In genomic region chr14:59330455-59330854, GRCh38 we compare ENCODE assay signal across 10 cellular contexts.
DNase-seq lines count a peak whose midpoint lies in the region; ATAC-seq and TF ChIP-seq lines count a peak whose summit lies in the region.
"Had no signal": no experiment of that assay in that cellular context is flagged by ENCODE, and none has a peak within 500 bp of the region (broad histone marks: within the 10 kb centered on the region; RNA-seq: fewer than 3 reads in every experiment).

No MANE protein-coding gene starts in this region.

- H3K36me3 Mint-ChIP-seq in stimulated activated memory B cell treated with anti-CD40 and anti-IgM and Interleukin-4, amounts not matched to agents 10 μg/mL and 1 μg/mL and 100 μg/mL, for 72 hours: peaks cover 69% of the 10 kb centered on the region
- H3K36me3 Mint-ChIP-seq in Calu3 (ENCODE audit: insufficient read depth, unreplicated experiment): peaks cover 8% of the 10 kb centered on the region

- H3K27ac Mint-ChIP-seq in stimulated activated memory B cell treated with anti-CD40 and anti-IgM and Interleukin-4, amounts not matched to agents 10 μg/mL and 1 μg/mL and 100 μg/mL, for 72 hours: peak overlapping the region; percentile 76
- H3K27ac Mint-ChIP-seq in Calu3 (ENCODE audit: unreplicated experiment): no peak overlapping the region

- intact Hi-C loops in Calu3 (cut with micrococcal nuclease; ENCODE audit: unreplicated experiment): loop anchor here (5.0 kb wide), 1 partner anchor 203 kb away; no protein-coding TSS in a partner anchor

- H3K9me3 Mint-ChIP-seq in stimulated activated memory B cell treated with anti-CD40 and anti-IgM and Interleukin-4, amounts not matched to agents 10 μg/mL and 1 μg/mL and 100 μg/mL, for 72 hours: no peaks in the 10 kb centered on the region
- H3K9me3 Mint-ChIP-seq in Calu3 (ENCODE audit: low read depth, unreplicated experiment): no peaks in the 10 kb centered on the region

- TF ChIP-seq CTCF in choroid plexus epithelial cell (conservative IDR thresholded peaks at IDR 0.05; ENCODE audit: low read depth, low read length): peak; percentile 51
- no peak for TF ChIP-seq CTCF in Calu3 (IDR thresholded peaks at IDR 0.05; ENCODE audit: unreplicated experiment)

- H3K27me3 Mint-ChIP-seq in stimulated activated memory B cell treated with anti-CD40 and anti-IgM and Interleukin-4, amounts not matched to agents 10 μg/mL and 1 μg/mL and 100 μg/mL, for 72 hours: no peaks in the 10 kb centered on the region
- H3K27me3 Mint-ChIP-seq in Calu3 (ENCODE audit: unreplicated experiment): no peaks in the 10 kb centered on the region

- peak; percentile 44 for ATAC-seq in HG02870 (IDR thresholded peaks at IDR 0.05; ENCODE audit: unreplicated experiment)
- ATAC-seq in stimulated activated memory B cell treated with anti-CD40 and anti-IgM and Interleukin-4, amounts not matched to agents 10 μg/mL and 1 μg/mL and 100 μg/mL, for 72 hours: peak; percentile 57
- ATAC-seq: pancreas had no signal

- DNase-seq in GM19238 (ENCODE audit: insufficient read length, low spot score) (peak; percentile 3), choroid plexus epithelial cell (ENCODE audit: low read depth) (peak; percentile 75), Calu3 (no peak), G401 (ENCODE audit: low spot score) (no peak), COLO668 (lab: John Stamatoyannopoulos, UW; ENCODE audit: unreplicated experiment) (no peak), NCI-H1105 (lab: John Stamatoyannopoulos, UW) (no peak)
- DNase-seq: activated CD8-positive, alpha-beta memory T cell treated with anti-CD3 and anti-CD28 coated beads for 24 hours; pancreas had no signal

- H3K4me3 Mint-ChIP-seq in stimulated activated memory B cell treated with anti-CD40 and anti-IgM and Interleukin-4, amounts not matched to agents 10 μg/mL and 1 μg/mL and 100 μg/mL, for 72 hours: peak overlapping the region; percentile 16
- H3K4me3 Mint-ChIP-seq in Calu3 (ENCODE audit: low read depth, unreplicated experiment): no peak overlapping the region

- CTCF ChIA-PET in Calu3 (lab: Charles Lee): no interaction called here

- BruUV-seq in Calu3 (replicated peaks; lab: Mats Ljungman, UMichigan): no TSS peak

- in situ Hi-C loops in G401 (cut with HindIII; ENCODE audit: low sequenced_read_pairs): no loop called here

- peaks cover 8% of the 10 kb centered on the region for H3K4me1 Mint-ChIP-seq in stimulated activated memory B cell treated with anti-CD40 and anti-IgM and Interleukin-4, amounts not matched to agents 10 μg/mL and 1 μg/mL and 100 μg/mL, for 72 hours
- H3K4me1 Mint-ChIP-seq in Calu3 (ENCODE audit: low read depth, unreplicated experiment): peaks cover 8% of the 10 kb centered on the region

- no peak overlapping the region for H3K4me3 ChIP-seq in choroid plexus epithelial cell (ENCODE audit: low read depth, low read length)
- H3K4me3 ChIP-seq: pancreas had no signal

Comparison
In these comparisons a context has a peak if more than half of its experiments do, and no peak if none do; other contexts are left out.
1. DNase-seq: peak in GM19238 (single experiment) and choroid plexus epithelial cell (single experiment); none in Calu3 (single experiment), G401 (single experiment), COLO668 (single experiment) and NCI-H1105 (single experiment).